Comparison of ENCODE assay signal across 12 cellular contexts in the genomic region with DNA sequence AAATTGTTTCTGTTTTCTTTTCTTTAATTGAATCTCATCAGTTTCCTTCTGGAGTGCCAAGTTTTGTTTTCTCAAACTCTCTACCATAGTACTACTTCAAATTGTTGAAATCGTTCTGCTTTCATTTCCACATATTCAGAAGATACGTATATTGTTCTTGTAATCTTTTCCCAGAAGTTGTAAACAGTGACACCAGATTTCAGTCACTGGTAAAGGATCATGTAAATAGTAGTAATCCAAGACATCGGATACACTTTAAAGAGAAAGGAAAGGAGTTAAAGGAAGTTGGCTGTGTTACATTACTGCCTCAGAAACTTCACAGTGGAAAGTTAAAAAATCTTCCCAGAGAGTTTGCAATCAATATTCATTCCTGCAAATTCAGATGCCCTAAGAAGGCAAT.
DNase-seq lines count a peak whose midpoint lies in the region; ATAC-seq, FAIRE-seq and TF ChIP-seq lines count a peak whose summit lies in the region.
"Had no signal": no experiment of that assay in that cellular context is flagged by ENCODE, and none has a peak within 500 bp of the region (broad histone marks: within the 10 kb centered on the region; RNA-seq: fewer than 3 reads in every experiment).

No MANE protein-coding gene starts in this region.

- peaks cover 0 to 12% of the 10 kb centered on the region in 2 donors for H3K4me1 ChIP-seq in breast epithelium
- peaks cover 59% of the 10 kb centered on the region for H3K4me1 ChIP-seq in muscle layer of colon (ENCODE audit: insufficient read depth, low read length)
- H3K4me1 ChIP-seq in upper lobe of left lung: peaks cover 55 to 60% (median 59%) of the 10 kb centered on the region in 4 donors

- no peak overlapping the region for H3K9ac ChIP-seq in muscle layer of colon (ENCODE audit: low read length)

- no peaks in the 10 kb centered on the region for H3K27me3 ChIP-seq in breast epithelium
- no peaks in the 10 kb centered on the region for H3K27me3 ChIP-seq in muscle layer of colon (ENCODE audit: control insufficient read depth in 1 of 2, insufficient read depth in 2 of 2, low read length in 2 of 2)
- no peaks in the 10 kb centered on the region for H3K27me3 ChIP-seq in upper lobe of left lung

- no peak overlapping the region for H3K27ac Mint-ChIP-seq in MCF 10A (ENCODE audit: low read depth, unreplicated experiment)
- H3K27ac Mint-ChIP-seq: T-helper 1 cell treated with Interleukin-12 subunit alpha and Interleukin-12 subunit beta and Interleukin-4 antibody, amounts not matched to agents 30 μg/mL and 1 μg/mL, for 36 hours had no signal

- H3K9me3 ChIP-seq in breast epithelium: no peaks in the 10 kb centered on the region
- no peaks in the 10 kb centered on the region for H3K9me3 ChIP-seq in muscle layer of colon (ENCODE audit: low read length)
- H3K9me3 ChIP-seq in upper lobe of left lung: no peaks in the 10 kb centered on the region

- peak in 1 of 2 donors; percentile 22 for ATAC-seq in upper lobe of left lung (ENCODE audit: low FRiP score in 2 of 2)
- ATAC-seq in GM21367 (IDR thresholded peaks at IDR 0.05; ENCODE audit: unreplicated experiment): no peak

- CTCF ChIA-PET in MCF 10A (lab: Yijun Ruan, JAX): no interaction called here

- 14 to 19% methylated on average over 3 of the region's 3 CpGs for WGBS in upper lobe of left lung, 2 donors

- TF ChIP-seq POLR2A in breast epithelium (IDR thresholded peaks at IDR 0.05) (no peak), upper lobe of left lung (IDR thresholded peaks at IDR 0.05) (no peak)

- peak in 1 of 4 donors; percentile 70 for TF ChIP-seq EP300 in upper lobe of left lung (IDR thresholded peaks at IDR 0.05)

- peak overlapping the region; percentile 49 to 82 for H3K27ac ChIP-seq in breast epithelium
- peak overlapping the region; percentile 40 for H3K27ac ChIP-seq in muscle layer of colon (ENCODE audit: low read depth, low read length)
- peak overlapping the region; percentile 56 to 89 (median 69) for H3K27ac ChIP-seq in upper lobe of left lung

- TF ChIP-seq CTCF in breast epithelium (IDR thresholded peaks at IDR 0.05): no peak
- no peak for TF ChIP-seq CTCF in MCF 10A (IDR thresholded peaks at IDR 0.05; ENCODE audit: unreplicated experiment)
- TF ChIP-seq CTCF in upper lobe of left lung (IDR thresholded peaks at IDR 0.05): no peak

- intact Hi-C loops in breast epithelium (cut with DNase I; ENCODE audit: low total_unique reads): no loop called here
- intact Hi-C loops in MCF 10A (cut with micrococcal nuclease): no loop called here

- H3K4me1 Mint-ChIP-seq in MCF 10A (ENCODE audit: insufficient read depth, unreplicated experiment): peaks cover 2% of the 10 kb centered on the region

- no peak for FAIRE-seq in RCC 7860 (lab: Jason Lieb, UNC)

- POLR2A ChIA-PET in MCF 10A (lab: Yijun Ruan, JAX): interaction anchor here (0.5 kb wide), 1 partner anchor 35 kb away, joined by 3 read pairs; no protein-coding TSS in a partner anchor

- H3K4me3 Mint-ChIP-seq in MCF 10A (ENCODE audit: unreplicated experiment): no peak overlapping the region
- H3K4me3 Mint-ChIP-seq: T-helper 1 cell treated with Interleukin-12 subunit alpha and Interleukin-12 subunit beta and Interleukin-4 antibody, amounts not matched to agents 30 μg/mL and 1 μg/mL, for 36 hours had no signal

- DNase-seq in breast epithelium (ENCODE audit: low spot score in 2 of 2): no peak
- DNase-seq in MCF 10A (ENCODE audit: unreplicated experiment): no peak
- DNase-seq in dermis blood vessel endothelial cell: peak; percentile 52
- DNase-seq in upper lobe of left lung: no peak
- no peak for DNase-seq in NCI-H1092 treated with DMSO at 0.1 percent for 48 hours (lab: John Stamatoyannopoulos, UW)
- DNase-seq in RCC 7860 (ENCODE audit: low spot score): no peak
- DNase-seq: ACHN; activated CD8-positive, alpha-beta memory T cell treated with anti-CD3 and anti-CD28 coated beads for 24 hours; foreskin fibroblast had no signal

- no peaks in the 10 kb centered on the region for H3K27me3 Mint-ChIP-seq in MCF 10A (ENCODE audit: insufficient read depth, unreplicated experiment)

- no peaks in the 10 kb centered on the region for H3K9me3 Mint-ChIP-seq in MCF 10A (ENCODE audit: unreplicated experiment)
- H3K9me3 Mint-ChIP-seq: T-helper 1 cell treated with Interleukin-12 subunit alpha and Interleukin-12 subunit beta and Interleukin-4 antibody, amounts not matched to agents 30 μg/mL and 1 μg/mL, for 36 hours had no signal

- peak overlapping the region in 1 of 3 donors; percentile 29 for H3K4me3 ChIP-seq in breast epithelium
- peak overlapping the region in 1 of 2 donors; percentile 26 for H3K4me3 ChIP-seq in muscle layer of colon (ENCODE audit: low read depth in 1 of 2, low read length in 2 of 2)
- peak overlapping the region in 1 of 4 donors; percentile 21 for H3K4me3 ChIP-seq in upper lobe of left lung

- no peaks in the 10 kb centered on the region for H3K36me3 ChIP-seq in breast epithelium
- H3K36me3 ChIP-seq in muscle layer of colon (ENCODE audit: insufficient read depth, low read length): no peaks in the 10 kb centered on the region
- H3K36me3 ChIP-seq in upper lobe of left lung: no peaks in the 10 kb centered on the region

- H3K36me3 Mint-ChIP-seq in MCF 10A (ENCODE audit: insufficient read depth, unreplicated experiment): no peaks in the 10 kb centered on the region

- no TSS peak for BruUV-seq in MCF 10A (replicated peaks; lab: Mats Ljungman, UMichigan)
